1 cellular context compared by ENCODE assay signal in genomic region chr1:100037665-100038400, GRCh38.
TF ChIP-seq lines count a peak whose summit lies in the region.

No MANE protein-coding gene starts in this region.

TF ChIP-seq in K562, 482 proteins besides CTCF, POLR2A, EP300 and RAD21 (continued from another document and continues in another):
- TF ChIP-seq ZBTB2 (IDR thresholded peaks at IDR 0.05) (peak; percentile 84), NRF1 (conservative IDR thresholded peaks at IDR 0.05 in 1 of 2, IDR thresholded peaks at IDR 0.05 in 1 of 2) (peak; percentile 36 to 42; a peak in 2 of 4 replicates), MTA2 (IDR thresholded peaks at IDR 0.05; ENCODE audit: low read depth) (no peak), MCM2 (IDR thresholded peaks at IDR 0.05; ENCODE audit: low read depth) (no peak), THAP12 (CRISPR knock-in tag; IDR thresholded peaks at IDR 0.05) (peak; percentile 59), LCOR (CRISPR knock-in tag; IDR thresholded peaks at IDR 0.05) (0 out of 2 replicates have a peak, but pooled peaks have one; percentile 46), CREM (IDR thresholded peaks at IDR 0.05; ENCODE audit: low read depth) (peak; percentile 95), ETV1 (tag; conservative IDR thresholded peaks at IDR 0.05; ENCODE audit: low read depth) (0 out of 2 replicates have a peak, but pooled peaks have one; percentile 23), ZNF12 (CRISPR knock-in tag; IDR thresholded peaks at IDR 0.05) (no peak), HOMEZ (CRISPR knock-in tag; IDR thresholded peaks at IDR 0.05) (no peak), SAFB (IDR thresholded peaks at IDR 0.05; ENCODE audit: borderline replicate concordance, low read depth, low read length) (peak; percentile 99), CBFA2T2 (conservative IDR thresholded peaks at IDR 0.05) (0 out of 2 replicates have a peak, but pooled peaks have one; percentile 3), ZNF589 (CRISPR knock-in tag; IDR thresholded peaks at IDR 0.05; ENCODE audit: low read depth) (no peak), RBM39 (optimal IDR thresholded peaks at IDR 0.05; ENCODE audit: low read depth, low read length) (peak; percentile 45), FOXK2 (conservative IDR thresholded peaks at IDR 0.05 in 1 of 2, IDR thresholded peaks at IDR 0.05 in 1 of 2; ENCODE audit: low read depth in 2 of 2) (peak; percentile 4 to 38; a peak in 2 of 4 replicates), BHLHE40 (IDR thresholded peaks at IDR 0.05; ENCODE audit: low read length) (peak; percentile 81), SIX5 (IDR thresholded peaks at IDR 0.05; ENCODE audit: borderline replicate concordance in 1 of 2, insufficient read depth in 1 of 2, low read depth in 1 of 2, low read length in 2 of 2) (no peak), MBD2 (IDR thresholded peaks at IDR 0.05; ENCODE audit: borderline replicate concordance, low read depth) (peak; percentile 70; the same call in 1 of the 2 replicates), POLR2B (IDR thresholded peaks at IDR 0.05; ENCODE audit: low read depth, partially characterized antibody) (peak; percentile 90), ZNF77 (CRISPR knock-in tag; IDR thresholded peaks at IDR 0.05) (no peak), CXXC5 (CRISPR knock-in tag; IDR thresholded peaks at IDR 0.05) (peak; percentile 73), RBM14 (IDR thresholded peaks at IDR 0.05; ENCODE audit: borderline replicate concordance, insufficient read depth, low read depth, low read length) (no peak), PRPF4 (IDR thresholded peaks at IDR 0.05; ENCODE audit: insufficient read depth, low read depth, low read length, poor library complexity, severe bottlenecking) (no peak), ZNF766 (CRISPR knock-in tag; conservative IDR thresholded peaks at IDR 0.05) (peak; percentile 44; the same call in 1 of the 2 replicates), DPF2 (IDR thresholded peaks at IDR 0.05) (0 out of 2 replicates have a peak, but pooled peaks have one; percentile 44), JUN (IDR thresholded peaks at IDR 0.05; ENCODE audit: borderline replicate concordance, low read depth, low read length) (no peak), JUN (CRISPR knock-in tag; IDR thresholded peaks at IDR 0.05; ENCODE audit: borderline replicate concordance) (peak; percentile 68; the same call in 1 of the 2 replicates), ZNF41 (CRISPR knock-in tag; conservative IDR thresholded peaks at IDR 0.05) (no peak), POLR2AphosphoS2 (IDR thresholded peaks at IDR 0.05; ENCODE audit: low read length) (peak; percentile 63; the same call in 1 of the 2 replicates), MXI1 (IDR thresholded peaks at IDR 0.05; ENCODE audit: low read depth, low read length) (0 out of 2 replicates have a peak, but pooled peaks have one; percentile 55), NUFIP1 (IDR thresholded peaks at IDR 0.05; ENCODE audit: partially characterized antibody) (no peak), POLR2G (IDR thresholded peaks at IDR 0.05; ENCODE audit: low read depth, low read length) (peak; percentile 95), HOXB6 (CRISPR knock-in tag; IDR thresholded peaks at IDR 0.05; ENCODE audit: borderline replicate concordance) (no peak), NFIX (CRISPR knock-in tag; IDR thresholded peaks at IDR 0.05; ENCODE audit: low read depth) (no peak), NFRKB (IDR thresholded peaks at IDR 0.05; ENCODE audit: low read depth) (peak; percentile 77), POLR2H (tag; IDR thresholded peaks at IDR 0.05; ENCODE audit: low read depth) (peak; percentile 87), CHD1 (IDR thresholded peaks at IDR 0.05; ENCODE audit: low read length) (no peak), ZBTB7A (IDR thresholded peaks at IDR 0.05; ENCODE audit: borderline replicate concordance, control insufficient read depth, low read depth, low read length) (0 out of 2 replicates have a peak, but pooled peaks have one; percentile 31), IRF9 (tag; IDR thresholded peaks at IDR 0.05) (no peak), ZNF584 (CRISPR knock-in tag; IDR thresholded peaks at IDR 0.05; ENCODE audit: low read depth) (no peak), PHB2 (IDR thresholded peaks at IDR 0.05; ENCODE audit: low read depth) (no peak), SOX6 (IDR thresholded peaks at IDR 0.05) (0 out of 2 replicates have a peak, but pooled peaks have one; percentile 20), PHB (CRISPR knock-in tag; IDR thresholded peaks at IDR 0.05) (no peak), ZNF431 (CRISPR knock-in tag; IDR thresholded peaks at IDR 0.05) (peak; percentile 55; the same call in 1 of the 2 replicates), WHSC1 (IDR thresholded peaks at IDR 0.05; ENCODE audit: low read length) (no peak), TGIF2 (CRISPR knock-in tag; IDR thresholded peaks at IDR 0.05) (peak; percentile 92), ZFP91 (CRISPR knock-in tag; IDR thresholded peaks at IDR 0.05) (0 out of 2 replicates have a peak, but pooled peaks have one; percentile 59), TAF1 (IDR thresholded peaks at IDR 0.05; ENCODE audit: control insufficient read depth, extremely low read depth, insufficient read depth, low read length, severe bottlenecking) (peak; percentile 100), DNMT1 (IDR thresholded peaks at IDR 0.05) (no peak), GATAD2B (IDR thresholded peaks at IDR 0.05; ENCODE audit: borderline replicate concordance) (peak; percentile 86; the same call in 1 of the 2 replicates)
- TF ChIP-seq, protein P1, sequence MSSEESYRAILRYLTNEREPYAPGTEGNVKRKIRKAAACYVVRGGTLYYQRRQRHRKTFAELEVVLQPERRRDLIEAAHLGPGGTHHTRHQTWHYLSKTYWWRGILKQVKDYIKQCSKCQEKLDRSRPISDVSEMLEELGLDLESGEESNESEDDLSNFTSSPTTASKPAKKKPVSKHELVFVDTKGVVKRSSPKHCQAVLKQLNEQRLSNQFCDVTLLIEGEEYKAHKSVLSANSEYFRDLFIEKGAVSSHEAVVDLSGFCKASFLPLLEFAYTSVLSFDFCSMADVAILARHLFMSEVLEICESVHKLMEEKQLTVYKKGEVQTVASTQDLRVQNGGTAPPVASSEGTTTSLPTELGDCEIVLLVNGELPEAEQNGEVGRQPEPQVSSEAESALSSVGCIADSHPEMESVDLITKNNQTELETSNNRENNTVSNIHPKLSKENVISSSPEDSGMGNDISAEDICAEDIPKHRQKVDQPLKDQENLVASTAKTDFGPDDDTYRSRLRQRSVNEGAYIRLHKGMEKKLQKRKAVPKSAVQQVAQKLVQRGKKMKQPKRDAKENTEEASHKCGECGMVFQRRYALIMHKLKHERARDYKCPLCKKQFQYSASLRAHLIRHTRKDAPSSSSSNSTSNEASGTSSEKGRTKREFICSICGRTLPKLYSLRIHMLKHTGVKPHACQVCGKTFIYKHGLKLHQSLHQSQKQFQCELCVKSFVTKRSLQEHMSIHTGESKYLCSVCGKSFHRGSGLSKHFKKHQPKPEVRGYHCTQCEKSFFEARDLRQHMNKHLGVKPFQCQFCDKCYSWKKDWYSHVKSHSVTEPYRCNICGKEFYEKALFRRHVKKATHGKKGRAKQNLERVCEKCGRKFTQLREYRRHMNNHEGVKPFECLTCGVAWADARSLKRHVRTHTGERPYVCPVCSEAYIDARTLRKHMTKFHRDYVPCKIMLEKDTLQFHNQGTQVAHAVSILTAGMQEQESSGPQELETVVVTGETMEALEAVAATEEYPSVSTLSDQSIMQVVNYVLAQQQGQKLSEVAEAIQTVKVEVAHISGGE (CRISPR knock-in tag; IDR thresholded peaks at IDR 0.05) = 0 out of 6 replicates have a peak, but pooled peaks of 1 of the 3 experiments have one; percentile 15
- TF ChIP-seq, protein P2, sequence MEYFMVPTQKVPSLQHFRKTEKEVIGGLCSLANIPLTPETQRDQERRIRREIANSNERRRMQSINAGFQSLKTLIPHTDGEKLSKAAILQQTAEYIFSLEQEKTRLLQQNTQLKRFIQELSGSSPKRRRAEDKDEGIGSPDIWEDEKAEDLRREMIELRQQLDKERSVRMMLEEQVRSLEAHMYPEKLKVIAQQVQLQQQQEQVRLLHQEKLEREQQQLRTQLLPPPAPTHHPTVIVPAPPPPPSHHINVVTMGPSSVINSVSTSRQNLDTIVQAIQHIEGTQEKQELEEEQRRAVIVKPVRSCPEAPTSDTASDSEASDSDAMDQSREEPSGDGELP (CRISPR knock-in tag; IDR thresholded peaks at IDR 0.05; ENCODE audit: borderline replicate concordance) = peak; percentile 84
- TF ChIP-seq, protein P3, sequence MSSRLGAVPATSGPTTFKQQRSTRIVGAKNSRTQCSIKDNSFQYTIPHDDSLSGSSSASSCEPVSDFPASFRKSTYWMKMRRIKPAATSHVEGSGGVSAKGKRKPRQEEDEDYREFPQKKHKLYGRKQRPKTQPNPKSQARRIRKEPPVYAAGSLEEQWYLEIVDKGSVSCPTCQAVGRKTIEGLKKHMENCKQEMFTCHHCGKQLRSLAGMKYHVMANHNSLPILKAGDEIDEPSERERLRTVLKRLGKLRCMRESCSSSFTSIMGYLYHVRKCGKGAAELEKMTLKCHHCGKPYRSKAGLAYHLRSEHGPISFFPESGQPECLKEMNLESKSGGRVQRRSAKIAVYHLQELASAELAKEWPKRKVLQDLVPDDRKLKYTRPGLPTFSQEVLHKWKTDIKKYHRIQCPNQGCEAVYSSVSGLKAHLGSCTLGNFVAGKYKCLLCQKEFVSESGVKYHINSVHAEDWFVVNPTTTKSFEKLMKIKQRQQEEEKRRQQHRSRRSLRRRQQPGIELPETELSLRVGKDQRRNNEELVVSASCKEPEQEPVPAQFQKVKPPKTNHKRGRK (tag; IDR thresholded peaks at IDR 0.05) = no peak
- TF ChIP-seq, protein P4, sequence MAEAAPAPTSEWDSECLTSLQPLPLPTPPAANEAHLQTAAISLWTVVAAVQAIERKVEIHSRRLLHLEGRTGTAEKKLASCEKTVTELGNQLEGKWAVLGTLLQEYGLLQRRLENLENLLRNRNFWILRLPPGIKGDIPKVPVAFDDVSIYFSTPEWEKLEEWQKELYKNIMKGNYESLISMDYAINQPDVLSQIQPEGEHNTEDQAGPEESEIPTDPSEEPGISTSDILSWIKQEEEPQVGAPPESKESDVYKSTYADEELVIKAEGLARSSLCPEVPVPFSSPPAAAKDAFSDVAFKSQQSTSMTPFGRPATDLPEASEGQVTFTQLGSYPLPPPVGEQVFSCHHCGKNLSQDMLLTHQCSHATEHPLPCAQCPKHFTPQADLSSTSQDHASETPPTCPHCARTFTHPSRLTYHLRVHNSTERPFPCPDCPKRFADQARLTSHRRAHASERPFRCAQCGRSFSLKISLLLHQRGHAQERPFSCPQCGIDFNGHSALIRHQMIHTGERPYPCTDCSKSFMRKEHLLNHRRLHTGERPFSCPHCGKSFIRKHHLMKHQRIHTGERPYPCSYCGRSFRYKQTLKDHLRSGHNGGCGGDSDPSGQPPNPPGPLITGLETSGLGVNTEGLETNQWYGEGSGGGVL (CRISPR knock-in tag; IDR thresholded peaks at IDR 0.05) = no peak
